Comparison of ENCODE assay signal across 8 cellular contexts in the genomic region with DNA sequence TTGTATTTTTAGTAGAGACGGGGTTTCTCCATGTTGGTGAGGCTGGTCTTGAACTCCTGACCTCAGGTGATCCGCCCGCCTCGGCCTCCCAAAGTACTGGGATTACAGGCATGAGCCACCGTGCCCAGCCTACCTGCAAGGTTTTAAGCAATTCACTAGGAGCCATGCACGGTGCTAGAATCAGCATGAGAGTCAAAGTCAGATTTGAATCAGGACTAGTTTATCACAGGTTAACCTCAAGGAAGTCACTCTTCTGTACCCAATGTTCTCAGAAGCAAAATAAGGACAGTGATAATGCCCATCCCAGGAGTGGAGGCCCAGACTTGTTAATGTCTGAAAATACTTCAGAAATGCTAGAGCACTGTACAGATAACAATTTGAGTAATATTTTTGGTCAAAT. TPM values are rescaled to one million over a fixed set of nuclear protein-coding genes. Genes with fewer than 3 reads are reported as not detected.
DNase-seq lines count a peak whose midpoint lies in the region; ATAC-seq and TF ChIP-seq lines count a peak whose summit lies in the region.
"Not testable (repeated sequence)": the region's sequence is repeated elsewhere in the genome, so short reads cannot be mapped to it uniquely, and the experiment has no call there.

No MANE protein-coding gene starts in this region.

- peak overlapping the region; percentile 12 for H3K27ac Mint-ChIP-seq in activated CD4-positive, alpha-beta T cell treated with anti-CD3 and anti-CD28 coated beads, Interleukin-2, amount 10 ng/mL, durations not matched to agents 24 days and 14 days
- peak overlapping the region; percentile 86 for H3K27ac Mint-ChIP-seq in activated T-cell treated with anti-CD3 and anti-CD28 coated beads, Interleukin-2, amount 50 U/mL, for 24 hours
- H3K27ac Mint-ChIP-seq in activated naive CD8-positive, alpha-beta T cell: not testable (repeated sequence)
- H3K27ac Mint-ChIP-seq in immature natural killer cell: peak overlapping the region; percentile 8 to 89 (median 70)
- H3K27ac Mint-ChIP-seq in stimulated activated memory B cell treated with anti-CD40 and anti-IgM and Interleukin-4, amounts not matched to agents 10 μg/mL and 1 μg/mL and 100 μg/mL, for 72 hours: peak overlapping the region; percentile 89

- H3K4me1 ChIP-seq in BLaER1: peaks cover 42% of the 10 kb centered on the region

- H2AFZ ChIP-seq in SU-DHL-6 (ENCODE audit: low read depth, low read length, severe bottlenecking): not testable (repeated sequence)

- peaks cover 10% of the 10 kb centered on the region for H3K4me1 Mint-ChIP-seq in activated CD4-positive, alpha-beta T cell treated with anti-CD3 and anti-CD28 coated beads, Interleukin-2, amount 10 ng/mL, durations not matched to agents 24 days and 14 days
- H3K4me1 Mint-ChIP-seq in activated T-cell treated with anti-CD3 and anti-CD28 coated beads, Interleukin-2, amount 50 U/mL, for 24 hours (ENCODE audit: low read depth): peaks cover 33% of the 10 kb centered on the region
- H3K4me1 Mint-ChIP-seq in activated naive CD8-positive, alpha-beta T cell (ENCODE audit: low read depth): peaks cover 22% of the 10 kb centered on the region
- H3K4me1 Mint-ChIP-seq in immature natural killer cell: peaks cover 42% of the 10 kb centered on the region in 2 donors
- H3K4me1 Mint-ChIP-seq in stimulated activated memory B cell treated with anti-CD40 and anti-IgM and Interleukin-4, amounts not matched to agents 10 μg/mL and 1 μg/mL and 100 μg/mL, for 72 hours: peaks cover 42% of the 10 kb centered on the region

- not testable (repeated sequence) for H3K9me2 ChIP-seq in SU-DHL-6 (replicated peaks; ENCODE audit: insufficient read depth, low read length)

- intact Hi-C loops in activated CD4-positive, alpha-beta T cell treated with anti-CD3 and anti-CD28 coated beads, Interleukin-2, amount 10 ng/mL, durations not matched to agents 24 days and 14 days (cut with micrococcal nuclease): loop anchor here (1.0 kb wide), 1 partner anchor 11 kb away; no protein-coding TSS in a partner anchor

- not testable (repeated sequence) for H3F3A ChIP-seq in SU-DHL-6 (ENCODE audit: insufficient read depth)

- H3K9me3 Mint-ChIP-seq in activated CD4-positive, alpha-beta T cell treated with anti-CD3 and anti-CD28 coated beads, Interleukin-2, amount 10 ng/mL, durations not matched to agents 24 days and 14 days; activated T-cell treated with anti-CD3 and anti-CD28 coated beads, Interleukin-2, amount 50 U/mL, for 24 hours; activated naive CD8-positive, alpha-beta T cell (ENCODE audit: low read depth); immature natural killer cell; stimulated activated memory B cell treated with anti-CD40 and anti-IgM and Interleukin-4, amounts not matched to agents 10 μg/mL and 1 μg/mL and 100 μg/mL, for 72 hours: not testable (repeated sequence)

- ATAC-seq in GM21526 (IDR thresholded peaks at IDR 0.05; ENCODE audit: low FRiP score, unreplicated experiment): peak; percentile 8
- not testable (repeated sequence) for ATAC-seq in stimulated activated memory B cell treated with anti-CD40 and anti-IgM and Interleukin-4, amounts not matched to agents 10 μg/mL and 1 μg/mL and 100 μg/mL, for 72 hours

- peaks cover 19% of the 10 kb centered on the region for H3K36me3 ChIP-seq in BLaER1
- not testable (repeated sequence) for H3K36me3 ChIP-seq in SU-DHL-6 (ENCODE audit: low read length)

- not testable (repeated sequence) for H3K27me3 Mint-ChIP-seq in activated CD4-positive, alpha-beta T cell treated with anti-CD3 and anti-CD28 coated beads, Interleukin-2, amount 10 ng/mL, durations not matched to agents 24 days and 14 days; activated T-cell treated with anti-CD3 and anti-CD28 coated beads, Interleukin-2, amount 50 U/mL, for 24 hours; activated naive CD8-positive, alpha-beta T cell; immature natural killer cell (ENCODE audit: low read depth in 3 of 3); stimulated activated memory B cell treated with anti-CD40 and anti-IgM and Interleukin-4, amounts not matched to agents 10 μg/mL and 1 μg/mL and 100 μg/mL, for 72 hours

- not testable (repeated sequence) for H3K27ac ChIP-seq in BLaER1; SU-DHL-6 (ENCODE audit: low read depth, low read length)

- peaks cover 31% of the 10 kb centered on the region for H4K20me1 ChIP-seq in BLaER1
- not testable (repeated sequence) for H4K20me1 ChIP-seq in SU-DHL-6 (ENCODE audit: low read depth, low read length)

- H3K79me2 ChIP-seq in SU-DHL-6 (ENCODE audit: insufficient read depth, low read length): not testable (repeated sequence)

- not testable (repeated sequence) for H3K36me3 Mint-ChIP-seq in activated CD4-positive, alpha-beta T cell treated with anti-CD3 and anti-CD28 coated beads, Interleukin-2, amount 10 ng/mL, durations not matched to agents 24 days and 14 days (ENCODE audit: low read depth); activated naive CD8-positive, alpha-beta T cell; stimulated activated memory B cell treated with anti-CD40 and anti-IgM and Interleukin-4, amounts not matched to agents 10 μg/mL and 1 μg/mL and 100 μg/mL, for 72 hours
- H3K36me3 Mint-ChIP-seq in activated T-cell treated with anti-CD3 and anti-CD28 coated beads, Interleukin-2, amount 50 U/mL, for 24 hours (ENCODE audit: low read depth): peaks cover 13% of the 10 kb centered on the region
- H3K36me3 Mint-ChIP-seq in immature natural killer cell: peaks cover 0 to 14% (median 3%) of the 10 kb centered on the region in 3 donors

- H3K4me2 ChIP-seq in BLaER1 (peak overlapping the region; percentile 46), SU-DHL-6 (ENCODE audit: low read depth, low read length, poor library complexity, severe bottlenecking) (peak overlapping the region; percentile 16)

- H3K9me3 ChIP-seq in BLaER1; SU-DHL-6 (ENCODE audit: insufficient read depth, low read length): not testable (repeated sequence)

- not testable (repeated sequence) for H3K27me3 ChIP-seq in BLaER1; SU-DHL-6 (ENCODE audit: low read length)

- TF ChIP-seq CTCF in SU-DHL-6 (IDR thresholded peaks at IDR 0.05; ENCODE audit: insufficient read depth, low read length, poor library complexity, severe bottlenecking): not testable (repeated sequence)

- H3K9ac ChIP-seq in BLaER1; SU-DHL-6 (ENCODE audit: low read length): not testable (repeated sequence)

- not testable (repeated sequence) for H3K4me3 Mint-ChIP-seq in activated CD4-positive, alpha-beta T cell treated with anti-CD3 and anti-CD28 coated beads, Interleukin-2, amount 10 ng/mL, durations not matched to agents 24 days and 14 days; stimulated activated memory B cell treated with anti-CD40 and anti-IgM and Interleukin-4, amounts not matched to agents 10 μg/mL and 1 μg/mL and 100 μg/mL, for 72 hours
- H3K4me3 Mint-ChIP-seq in activated T-cell treated with anti-CD3 and anti-CD28 coated beads, Interleukin-2, amount 50 U/mL, for 24 hours: peak overlapping the region; percentile 48
- peak overlapping the region; percentile 56 for H3K4me3 Mint-ChIP-seq in activated naive CD8-positive, alpha-beta T cell
- peak overlapping the region; percentile 77 to 83 (median 80) for H3K4me3 Mint-ChIP-seq in immature natural killer cell

- H3K4me3 ChIP-seq in BLaER1; SU-DHL-6 (ENCODE audit: insufficient read depth, low read length, poor library complexity, severe bottlenecking): not testable (repeated sequence)

- not testable (repeated sequence) for DNase-seq in activated CD4-positive, alpha-beta T cell treated with anti-CD3 and anti-CD28 coated beads, Interleukin-2, amount 10 ng/mL, durations not matched to agents 24 days and 14 days; activated T-cell treated with anti-CD3 and anti-CD28 coated beads, Interleukin-2, amount 50 U/mL, for 24 hours
- DNase-seq in immature natural killer cell: peak in 2 of 3 donors; percentile 24 to 34

RNA-seq across cellular contexts. Expression of gene ING1, which starts 12.7 kb away (rescaled TPM):
- 16.7 and 18.4 TPM in 2 replicates for total RNA-seq in activated CD4-positive, alpha-beta T cell treated with anti-CD3 and anti-CD28 coated beads, Interleukin-2, amount 10 ng/mL, durations not matched to agents 24 days and 14 days
- 10 to 100 TPM; 12.6 to 20.1 (median 17.6) TPM for polyA plus RNA-seq in immature natural killer cell

RNA-seq across cellular contexts. Expression of gene CARS2, which starts 20.2 kb away (rescaled TPM):
- 97.8 and 101 TPM in 2 replicates for total RNA-seq in activated CD4-positive, alpha-beta T cell treated with anti-CD3 and anti-CD28 coated beads, Interleukin-2, amount 10 ng/mL, durations not matched to agents 24 days and 14 days
- 10 to 100 TPM; 40.8 to 54.5 (median 40.8) TPM for polyA plus RNA-seq in immature natural killer cell
